8 cellular contexts compared by ENCODE assay signal in the genomic region with DNA sequence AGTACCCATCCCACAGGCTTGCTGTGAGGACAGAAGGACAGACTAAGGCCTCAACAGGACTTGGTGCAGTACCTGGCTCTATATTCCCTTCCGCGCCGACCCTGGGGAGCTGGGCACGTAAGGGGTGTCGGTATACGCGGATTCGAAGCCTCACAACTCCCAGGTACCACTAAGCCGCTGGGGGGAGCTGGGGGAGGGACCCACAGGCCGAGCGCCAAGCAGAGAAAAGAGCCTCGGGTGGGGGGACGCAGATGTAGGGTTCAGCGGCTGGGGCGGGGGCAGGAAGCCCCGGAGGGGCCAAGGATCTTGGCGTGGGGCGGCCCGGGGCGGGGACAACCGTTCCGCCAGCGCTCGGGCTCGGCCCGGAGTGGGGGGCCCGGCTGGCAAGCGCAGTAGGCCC.
A peak's percentile ranks its signal among the peaks of the same experiment; 100 is the strongest.
DNase-seq lines count a peak whose midpoint lies in the region; ATAC-seq and TF ChIP-seq lines count a peak whose summit lies in the region.

No MANE protein-coding gene starts in this region.

- TF ChIP-seq CTCF in GM12865 (IDR thresholded peaks at IDR 0.05; ENCODE audit: insufficient read depth, low read depth, low read length, missing control alignments) (peak; percentile 4), HFF-Myc (IDR thresholded peaks at IDR 0.05; ENCODE audit: low read depth, low read length, missing control alignments) (no peak), glutamatergic neuron (IDR thresholded peaks at IDR 0.05; ENCODE audit: partially characterized antibody, unreplicated experiment) (no peak), parathyroid adenoma (IDR thresholded peaks at IDR 0.05) (no peak)

- H3K27me3 Mint-ChIP-seq in glutamatergic neuron (ENCODE audit: unreplicated experiment) = peaks cover 6% of the 10 kb centered on the region

- H3K36me3 ChIP-seq in NT2/D1 (ENCODE audit: insufficient read depth, insufficient read length, low read length) (peaks cover 29% of the 10 kb centered on the region), parathyroid adenoma (ENCODE audit: control insufficient read depth, insufficient read depth, low read length) (no peaks in the 10 kb centered on the region)

- peaks cover 21% of the 10 kb centered on the region for H3K79me2 ChIP-seq in parathyroid adenoma

- H3K4me2 ChIP-seq in parathyroid adenoma (ENCODE audit: low read length) = peak overlapping the region; percentile 82

- peak overlapping the region; percentile 56 for H3K27ac Mint-ChIP-seq in glutamatergic neuron (ENCODE audit: unreplicated experiment)

- H3K9ac ChIP-seq in NT2/D1 (ENCODE audit: insufficient read length, low read depth) (peak overlapping the region; percentile 92), parathyroid adenoma (peak overlapping the region; percentile 73)

- H3K4me1 ChIP-seq in NT2/D1 (ENCODE audit: insufficient read depth, insufficient read length) (peaks cover 7% of the 10 kb centered on the region), parathyroid adenoma (peaks cover 9% of the 10 kb centered on the region)

- peaks cover 7% of the 10 kb centered on the region for H3K4me1 Mint-ChIP-seq in glutamatergic neuron (ENCODE audit: low read depth, unreplicated experiment)

- H3K27ac ChIP-seq in parathyroid adenoma = peak overlapping the region; percentile 73

- H3K36me3 Mint-ChIP-seq in glutamatergic neuron (ENCODE audit: unreplicated experiment) = peaks cover 4% of the 10 kb centered on the region

- H3K4me3 ChIP-seq in GM12865 (ENCODE audit: low read depth, low read length) (peak overlapping the region; percentile 83), HFF-Myc (replicated peaks; ENCODE audit: low read depth, low read length) (peak overlapping the region; percentile 74), NT2/D1 (ENCODE audit: insufficient read length, low read depth) (peak overlapping the region; percentile 83), parathyroid adenoma (ENCODE audit: low read depth, low read length) (peak overlapping the region; percentile 62)

- H3K4me3 Mint-ChIP-seq in glutamatergic neuron (ENCODE audit: unreplicated experiment) = peak overlapping the region; percentile 95

- H3K27me3 ChIP-seq in NT2/D1 (ENCODE audit: insufficient read depth, insufficient read length) = no peaks in the 10 kb centered on the region
- H3K27me3 ChIP-seq in parathyroid adenoma (ENCODE audit: control insufficient read depth, insufficient read depth, low read length) = no peaks in the 10 kb centered on the region

- no peaks in the 10 kb centered on the region for H3K9me3 ChIP-seq in NT2/D1 (ENCODE audit: insufficient read depth, low read length)
- no peaks in the 10 kb centered on the region for H3K9me3 ChIP-seq in parathyroid adenoma (ENCODE audit: control insufficient read depth, low read length)

- H3K9me3 Mint-ChIP-seq in glutamatergic neuron (ENCODE audit: unreplicated experiment) = peaks cover 1% of the 10 kb centered on the region

- DNase-seq in GM12865 (ENCODE audit: low read depth) (peak; percentile 56), HFF-Myc (ENCODE audit: extremely low read depth, low read depth) (no peak), NT2/D1 (ENCODE audit: low read depth, low spot score) (no peak), glutamatergic neuron (peak; percentile 30), NOMO-1 treated with dmso at 0.1 percent for 144 hours (lab: John Stamatoyannopoulos, UW; ENCODE audit: unreplicated experiment) (no peak)
- DNase-seq in activated effector memory CD4-positive, alpha-beta T cell treated with Interleukin-2 at 50 U/mL for 16 hours = peak; percentile 29

- ATAC-seq in GM18520 (IDR thresholded peaks at IDR 0.05; ENCODE audit: unreplicated experiment) = no peak

- peak overlapping the region; percentile 99 for H2AFZ ChIP-seq in parathyroid adenoma

Comparison
In these comparisons a context has a peak if more than half of its experiments do, and no peak if none do; other contexts are left out.
1. DNase-seq: peak in GM12865 (single experiment), activated effector memory CD4-positive, alpha-beta T cell treated with Interleukin-2 at 50 U/mL for 16 hours (single experiment) and glutamatergic neuron (single experiment); none in HFF-Myc (single experiment), NT2/D1 (single experiment) and NOMO-1 treated with dmso at 0.1 percent for 144 hours (single experiment).
2. Peak in every context shown above with its lines, with median percentiles within 50 percentile points of each other: H3K4me3 ChIP-seq.